In the genomic region with DNA sequence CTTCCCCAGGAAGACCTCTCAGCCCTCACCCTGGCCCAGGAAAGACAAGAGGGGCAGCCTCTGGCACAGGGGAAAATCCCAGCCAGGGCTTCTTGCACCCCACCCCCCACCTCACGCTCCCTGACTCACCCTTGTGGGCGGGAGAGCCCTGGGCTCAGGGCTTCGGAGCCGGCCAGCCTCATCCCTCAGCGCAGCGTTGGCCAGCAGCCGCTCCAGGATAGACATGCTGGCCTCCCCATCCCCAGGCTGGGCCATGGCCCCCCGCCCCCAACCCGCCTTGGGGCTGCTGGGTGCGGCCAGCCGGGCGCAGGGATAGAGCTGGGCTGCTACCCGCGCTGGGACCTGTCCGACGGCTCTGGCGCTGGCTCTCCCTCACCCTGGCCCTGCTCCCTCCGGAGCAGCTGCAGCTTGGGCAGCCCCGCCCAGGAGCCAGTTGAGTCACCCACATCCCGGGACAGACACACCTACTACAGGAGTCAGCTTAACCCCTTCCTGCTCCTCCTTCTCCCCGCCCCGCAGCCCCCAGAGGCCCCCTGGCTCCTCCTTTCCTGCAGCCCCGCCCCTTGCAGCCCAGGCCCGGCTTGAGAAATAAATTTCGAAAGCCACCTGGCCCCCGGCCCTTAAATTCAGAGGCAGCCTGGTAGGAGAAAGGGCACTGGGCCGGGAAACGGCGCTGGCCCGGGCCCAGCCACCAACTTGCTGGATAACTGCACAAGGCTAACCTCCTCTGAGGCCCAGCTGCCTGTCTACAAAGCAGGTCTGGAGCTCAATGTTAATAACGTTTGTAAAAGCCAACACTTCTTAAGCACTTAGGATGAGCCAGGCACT, we compare ENCODE assay signal across 8 cellular contexts. TPM values are rescaled to one million over a fixed set of nuclear protein-coding genes. Genes with fewer than 3 reads are reported as not detected.
A peak's percentile ranks its signal among the peaks of the same experiment; 100 is the strongest.
DNase-seq lines count a peak whose midpoint lies in the region; ATAC-seq and TF ChIP-seq lines count a peak whose summit lies in the region.

No MANE protein-coding gene starts in this region.

- intact Hi-C loops in colonic mucosa (cut with DNase I): no loop called here

- peak; percentile 71 for DNase-seq in NCI-H1048 (lab: John Stamatoyannopoulos, UW)
- DNase-seq in activated CD4-positive, CD25-positive, alpha-beta regulatory T cell treated with anti-CD3 and anti-CD28 coated beads, Interleukin-2, amount 50 U/mL, for 16 hours (ENCODE audit: low read depth, low spot score): peak; percentile 20
- DNase-seq in colonic mucosa: peak; percentile 94
- DNase-seq in stimulated activated CD4-positive, alpha-beta T cell treated with anti-CD3 and anti-CD28 coated beads, Interleukin-2, amount 100 ng/mL, for 24 hours: peak; percentile 63 to 84
- no peak for DNase-seq in NCI-H146 treated with DMSO at 0.1 percent for 48 hours (lab: John Stamatoyannopoulos, UW; ENCODE audit: unreplicated experiment)

- no peaks in the 10 kb centered on the region for H3K9me3 ChIP-seq in colonic mucosa

- H3K4me1 ChIP-seq in colonic mucosa: peaks cover 11% of the 10 kb centered on the region

- TF ChIP-seq CTCF in GM12875 (IDR thresholded peaks at IDR 0.05; ENCODE audit: borderline replicate concordance, insufficient read depth, low read depth, low read length): no peak
- no peak for TF ChIP-seq CTCF in colonic mucosa (IDR thresholded peaks at IDR 0.05)

- no peaks in the 10 kb centered on the region for H3K27me3 ChIP-seq in colonic mucosa
- no peaks in the 10 kb centered on the region for H3K27me3 ChIP-seq in layer of hippocampus (ENCODE audit: control insufficient read depth, insufficient read depth, low read length)

- H3K9ac ChIP-seq in colonic mucosa (ENCODE audit: low read depth in 2 of 2, low read length in 2 of 2): peak overlapping the region; percentile 51 to 60

- H3K27ac ChIP-seq in colonic mucosa: peak overlapping the region; percentile 87
- peak overlapping the region; percentile 77 for H3K27ac ChIP-seq in layer of hippocampus (ENCODE audit: low read depth, low read length)

- no peaks in the 10 kb centered on the region for H3K36me3 ChIP-seq in colonic mucosa

- peak; percentile 98 for ATAC-seq in HG02571 (IDR thresholded peaks at IDR 0.05; ENCODE audit: unreplicated experiment)

- H3K4me3 ChIP-seq in GM12875 (ENCODE audit: low read depth, low read length): peak overlapping the region; percentile 13
- H3K4me3 ChIP-seq in colonic mucosa: peak overlapping the region; percentile 40

RNA-seq across cellular contexts. Expression of a gene that starts 13.4 kb away (rescaled TPM):
- total RNA-seq in colonic mucosa: 100 to 1,000 TPM; 113 to 117 TPM

RNA-seq across cellular contexts. Expression of a gene that starts 24.4 kb away (rescaled TPM):
- total RNA-seq in colonic mucosa: 100 to 1,000 TPM in 1 of 2 donors, 10 to 100 TPM in 1; 72.7 to 162 TPM

RNA-seq across cellular contexts. Expression of a gene that starts 26.8 kb away (rescaled TPM):
- total RNA-seq in colonic mucosa: not detected
